In genomic region chr20:52924411-52925271, GRCh38 we compare ENCODE assay signal across 1 cellular context.
TF ChIP-seq lines count a peak whose summit lies in the region.

No MANE protein-coding gene starts in this region.

TF ChIP-seq in HepG2, 621 proteins besides CTCF, POLR2A, EP300 and RAD21 (continued from another document and continues in another):
- no peak for TF ChIP-seq THAP9 (CRISPR knock-in tag; IDR thresholded peaks at IDR 0.05; ENCODE audit: borderline replicate concordance)
- TF ChIP-seq SIN3B (IDR thresholded peaks at IDR 0.05; ENCODE audit: low read length), result no peak
- peak; percentile 74 for TF ChIP-seq REPIN1 (CRISPR knock-in tag; IDR thresholded peaks at IDR 0.05; ENCODE audit: borderline replicate concordance, low read depth)
- 0 out of 2 replicates have a peak, but pooled peaks have one; percentile 64 for TF ChIP-seq ZSCAN30 (CRISPR knock-in tag; IDR thresholded peaks at IDR 0.05)
- TF ChIP-seq ZFP1 (CRISPR knock-in tag; IDR thresholded peaks at IDR 0.05), result peak; percentile 86
- peak; percentile 89 for TF ChIP-seq KAT8 (CRISPR knock-in tag; IDR thresholded peaks at IDR 0.05)
- TF ChIP-seq ZSCAN29 (CRISPR knock-in tag; conservative IDR thresholded peaks at IDR 0.05), result 0 out of 2 replicates have a peak, but pooled peaks have one; percentile 23
- TF ChIP-seq HNRNPL (IDR thresholded peaks at IDR 0.05; ENCODE audit: low read depth, low read length), result no peak
- no peak for TF ChIP-seq RAD51 (IDR thresholded peaks at IDR 0.05; ENCODE audit: borderline replicate concordance)
- peak; percentile 47; the same call in 1 of the 2 replicates for TF ChIP-seq ZNF264 (CRISPR knock-in tag; IDR thresholded peaks at IDR 0.05)
- TF ChIP-seq DMAP1 (CRISPR knock-in tag; IDR thresholded peaks at IDR 0.05), result peak; percentile 58; the same call in 1 of the 2 replicates
- no peak for TF ChIP-seq ZNF530 (CRISPR knock-in tag; IDR thresholded peaks at IDR 0.05; ENCODE audit: low read depth)
- TF ChIP-seq ZNF878 (CRISPR knock-in tag; IDR thresholded peaks at IDR 0.05), result peak; percentile 83; the same call in 1 of the 2 replicates
- no peak for TF ChIP-seq GPBP1L1 (CRISPR knock-in tag; IDR thresholded peaks at IDR 0.05)
- TF ChIP-seq XBP1 (CRISPR knock-in tag; IDR thresholded peaks at IDR 0.05), result no peak
- peak; percentile 82 for TF ChIP-seq ZNF644 (CRISPR knock-in tag; IDR thresholded peaks at IDR 0.05; ENCODE audit: low read depth)
- TF ChIP-seq TBX2 (CRISPR knock-in tag; IDR thresholded peaks at IDR 0.05; ENCODE audit: borderline replicate concordance), result peak; percentile 97
- peak; percentile 87; the same call in 1 of the 2 replicates for TF ChIP-seq MTA1 (CRISPR knock-in tag; IDR thresholded peaks at IDR 0.05; ENCODE audit: borderline replicate concordance)
- no peak for TF ChIP-seq SUZ12 (IDR thresholded peaks at IDR 0.05; ENCODE audit: low read depth, low read length)
- peak; percentile 97 for TF ChIP-seq HNF4A (CRISPR knock-in tag; IDR thresholded peaks at IDR 0.05)
- TF ChIP-seq ZNF768 (CRISPR knock-in tag; IDR thresholded peaks at IDR 0.05), result no peak
- peak; percentile 39; the same call in 1 of the 2 replicates for TF ChIP-seq ZBTB34 (CRISPR knock-in tag; IDR thresholded peaks at IDR 0.05)
- TF ChIP-seq NCOA2 (CRISPR knock-in tag; IDR thresholded peaks at IDR 0.05), result peak; percentile 98
- no peak for TF ChIP-seq ZNF879 (CRISPR knock-in tag; IDR thresholded peaks at IDR 0.05)
- TF ChIP-seq MXD1 (CRISPR knock-in tag; IDR thresholded peaks at IDR 0.05), result 0 out of 2 replicates have a peak, but pooled peaks have one; percentile 42
- no peak; the same call in 1 of the 2 replicates for TF ChIP-seq SNAPC2 (CRISPR knock-in tag; IDR thresholded peaks at IDR 0.05)
- TF ChIP-seq STAT5B (CRISPR knock-in tag; IDR thresholded peaks at IDR 0.05), result no peak
- no peak for TF ChIP-seq TEAD2 (CRISPR knock-in tag; IDR thresholded peaks at IDR 0.05)
- TF ChIP-seq PHB2 (IDR thresholded peaks at IDR 0.05; ENCODE audit: partially characterized antibody), result no peak
- no peak for TF ChIP-seq HNRNPH1 (optimal IDR thresholded peaks at IDR 0.05; ENCODE audit: low read depth, low read length)
- TF ChIP-seq ZNF770 (CRISPR knock-in tag; IDR thresholded peaks at IDR 0.05), result no peak
- no peak for TF ChIP-seq IKZF4 (CRISPR knock-in tag; IDR thresholded peaks at IDR 0.05; ENCODE audit: borderline replicate concordance, low read depth, not compliant biosample characterization)
- TF ChIP-seq ATF1 (CRISPR knock-in tag; IDR thresholded peaks at IDR 0.05), result peak; percentile 76; the same call in 1 of the 2 replicates
- TF ChIP-seq ZNF331 (CRISPR knock-in tag; IDR thresholded peaks at IDR 0.05), result peak; percentile 92
- no peak for TF ChIP-seq RNF2 (conservative IDR thresholded peaks at IDR 0.05; ENCODE audit: low read depth)
- 0 out of 2 replicates have a peak, but pooled peaks have one; percentile 68 for TF ChIP-seq ZNF230 (CRISPR knock-in tag; IDR thresholded peaks at IDR 0.05)
- TF ChIP-seq ZNF691 (CRISPR knock-in tag; IDR thresholded peaks at IDR 0.05; ENCODE audit: borderline replicate concordance, low read depth), result peak; percentile 90; the same call in 1 of the 2 replicates
- peak; percentile 89; the same call in 1 of the 2 replicates for TF ChIP-seq TRAFD1 (CRISPR knock-in tag; IDR thresholded peaks at IDR 0.05; ENCODE audit: borderline replicate concordance)
- peak; percentile 99 for TF ChIP-seq FOSL2 (CRISPR knock-in tag; IDR thresholded peaks at IDR 0.05)
- peak; percentile 69; the same call in 1 of the 2 replicates for TF ChIP-seq ZNF362 (CRISPR knock-in tag; IDR thresholded peaks at IDR 0.05; ENCODE audit: borderline replicate concordance)
- TF ChIP-seq PHF5A (CRISPR knock-in tag; IDR thresholded peaks at IDR 0.05; ENCODE audit: low read depth, unreplicated experiment), result no peak
- no peak for TF ChIP-seq FIP1L1 (IDR thresholded peaks at IDR 0.05; ENCODE audit: borderline replicate concordance, insufficient read depth, low read depth, low read length)
- peak; percentile 100 for TF ChIP-seq RXRB (CRISPR knock-in tag; IDR thresholded peaks at IDR 0.05; ENCODE audit: borderline replicate concordance)
- TF ChIP-seq SIX4 (CRISPR knock-in tag; IDR thresholded peaks at IDR 0.05), result peak; percentile 91
- 0 out of 2 replicates have a peak, but pooled peaks have one; percentile 67 for TF ChIP-seq CSRNP1 (CRISPR knock-in tag; IDR thresholded peaks at IDR 0.05)
- TF ChIP-seq ZNF790 (CRISPR knock-in tag; IDR thresholded peaks at IDR 0.05; ENCODE audit: borderline replicate concordance), result no peak
- peak; percentile 87; the same call in 1 of the 2 replicates for TF ChIP-seq ZNF782 (CRISPR knock-in tag; IDR thresholded peaks at IDR 0.05; ENCODE audit: borderline replicate concordance)
- no peak for TF ChIP-seq ATM (IDR thresholded peaks at IDR 0.05; ENCODE audit: borderline replicate concordance)
- no peak for TF ChIP-seq UBTF (CRISPR knock-in tag; IDR thresholded peaks at IDR 0.05)
- no peak for TF ChIP-seq ZNF75D (CRISPR knock-in tag; IDR thresholded peaks at IDR 0.05; ENCODE audit: borderline replicate concordance)
- TF ChIP-seq PPARG (CRISPR knock-in tag; conservative IDR thresholded peaks at IDR 0.05), result peak; percentile 92
